Comparison of ENCODE assay signal across 8 cellular contexts in the genomic region with DNA sequence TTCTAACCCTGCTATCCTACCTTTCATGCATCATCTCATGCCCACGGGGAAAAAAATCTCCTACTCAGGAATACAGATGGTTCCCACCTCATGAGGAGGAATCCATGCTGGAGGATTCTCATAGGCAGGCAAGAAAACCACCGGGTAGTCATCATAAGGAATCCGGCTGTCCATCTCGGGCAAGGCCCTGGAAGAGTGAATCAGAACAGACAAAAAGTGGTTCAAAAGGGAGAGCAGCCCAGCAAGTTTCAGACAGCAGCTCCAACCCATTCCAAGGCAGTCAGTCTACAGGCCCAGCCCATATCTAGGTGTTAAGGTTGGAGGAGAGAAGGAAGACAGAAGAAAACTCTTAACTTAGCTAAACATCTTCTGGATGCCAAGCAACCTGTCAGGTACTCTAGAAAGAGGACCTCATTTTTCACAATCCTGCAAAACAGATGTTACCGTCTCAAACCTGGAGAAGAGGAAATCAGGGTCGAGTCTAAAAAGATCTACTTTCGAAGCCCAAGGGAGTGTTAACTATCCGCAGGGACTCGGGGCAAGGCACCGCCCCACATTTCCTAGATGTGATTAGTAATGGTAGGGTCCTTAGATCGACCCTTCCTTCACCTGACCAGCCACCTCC. TPM values are rescaled to one million over a fixed set of nuclear protein-coding genes. Genes with fewer than 3 reads are reported as not detected.
DNase-seq lines count a peak whose midpoint lies in the region; ATAC-seq and TF ChIP-seq lines count a peak whose summit lies in the region.

No MANE protein-coding gene starts in this region.

- H3K27me3 ChIP-seq in SJSA1 (replicated peaks) = no peaks in the 10 kb centered on the region
- no peaks in the 10 kb centered on the region for H3K27me3 ChIP-seq in skeletal muscle satellite cell (ENCODE audit: control insufficient read depth, insufficient read depth, low read length)

- H3K27ac ChIP-seq in SJSA1 = peak overlapping the region; percentile 90

- no peak for DNase-seq in SJSA1 (ENCODE audit: low read depth in 1 of 2, low spot score in 2 of 2)
- DNase-seq in fibroblast of villous mesenchyme (ENCODE audit: low read depth) = no peak
- no peak for DNase-seq in NAMALWA (ENCODE audit: low spot score)
- DNase-seq in central memory CD4-positive, alpha-beta T cell = no peak
- no peak for DNase-seq in NCI-H2081 treated with DMSO at 0.1 percent for 48 hours (lab: John Stamatoyannopoulos, UW)

- TF ChIP-seq CTCF in fibroblast of villous mesenchyme (IDR thresholded peaks at IDR 0.05; ENCODE audit: insufficient read depth, low read depth, low read length) = no peak

- H3K4me1 ChIP-seq in SJSA1 (replicated peaks) (peaks cover 5% of the 10 kb centered on the region; the same call in 1 of the 2 replicates), skeletal muscle satellite cell (ENCODE audit: control insufficient read depth, insufficient read depth, low read length) (peaks cover 11% of the 10 kb centered on the region)

- H3K4me2 ChIP-seq in skeletal muscle satellite cell (ENCODE audit: low read length) = peak overlapping the region; percentile 84

- peak; percentile 24 for ATAC-seq in GM21723 (IDR thresholded peaks at IDR 0.05; ENCODE audit: unreplicated experiment)
- no peak for ATAC-seq in GM21360 (IDR thresholded peaks at IDR 0.05; ENCODE audit: unreplicated experiment)

- no peaks in the 10 kb centered on the region for H3K9me3 ChIP-seq in SJSA1 (replicated peaks)
- H3K9me3 ChIP-seq in skeletal muscle satellite cell (replicated peaks; ENCODE audit: low read length) = no peaks in the 10 kb centered on the region

- H3K9ac ChIP-seq in skeletal muscle satellite cell (ENCODE audit: low read depth, low read length) = peak overlapping the region; percentile 87

- H3K36me3 ChIP-seq in SJSA1 = peaks cover 34% of the 10 kb centered on the region
- peaks cover 4% of the 10 kb centered on the region for H3K36me3 ChIP-seq in skeletal muscle satellite cell (ENCODE audit: insufficient read depth, low read length)

- H3K4me3 ChIP-seq in SJSA1 = peak overlapping the region; percentile 68
- peak overlapping the region; percentile 73 for H3K4me3 ChIP-seq in fibroblast of villous mesenchyme (ENCODE audit: low read depth, low read length)
- H3K4me3 ChIP-seq in skeletal muscle satellite cell (ENCODE audit: low read length) = peak overlapping the region; percentile 76

RNA-seq across cellular contexts. Expression of gene PDZD11, which starts 0.4 kb away (rescaled TPM):
- 70.9 and 85.6 TPM in 2 replicates for total RNA-seq in SJSA1 (2014; rRNA removed; shearing (Covaris generic))
- total RNA-seq in fibroblast of villous mesenchyme = 54.0 and 54.1 TPM in 2 replicates
- 49.7 and 62.0 TPM in 2 replicates for total RNA-seq in skeletal muscle satellite cell (2012; rRNA removed)

RNA-seq across cellular contexts. Expression of gene KIF4A, which starts 0.6 kb away (rescaled TPM):
- total RNA-seq in SJSA1 (2014; rRNA removed; shearing (Covaris generic)) = 56.3 and 66.2 TPM in 2 replicates
- 8.1 and 10.8 TPM in 2 replicates for total RNA-seq in fibroblast of villous mesenchyme
- 8.4 and 12.0 TPM in 2 replicates for total RNA-seq in skeletal muscle satellite cell (2012; rRNA removed)

RNA-seq across cellular contexts. Expression of gene RAB41, which starts 7.3 kb away (rescaled TPM):
- not detected in 2 replicates for total RNA-seq in SJSA1 (2014; rRNA removed; shearing (Covaris generic))
- not detected in 2 replicates for total RNA-seq in fibroblast of villous mesenchyme
- total RNA-seq in skeletal muscle satellite cell (2012; rRNA removed) = not detected in 2 replicates

RNA-seq across cellular contexts. Expression of gene ARR3, which starts 21.1 kb away (rescaled TPM):
- not detected in 2 replicates for total RNA-seq in SJSA1 (2014; rRNA removed; shearing (Covaris generic))
- not detected in 2 replicates for total RNA-seq in fibroblast of villous mesenchyme
- not detected in 2 replicates for total RNA-seq in skeletal muscle satellite cell (2012; rRNA removed)

RNA-seq across cellular contexts. Expression of gene P2RY4, which starts 29.3 kb away (rescaled TPM):
- total RNA-seq in SJSA1 (2014; rRNA removed; shearing (Covaris generic)) = not detected in 2 replicates
- total RNA-seq in fibroblast of villous mesenchyme = not detected in 2 replicates
- under 0.01 TPM in 1 of 2 replicates, not detected in the other for total RNA-seq in skeletal muscle satellite cell (2012; rRNA removed)
